8 cellular contexts compared by ENCODE assay signal in the genomic region with DNA sequence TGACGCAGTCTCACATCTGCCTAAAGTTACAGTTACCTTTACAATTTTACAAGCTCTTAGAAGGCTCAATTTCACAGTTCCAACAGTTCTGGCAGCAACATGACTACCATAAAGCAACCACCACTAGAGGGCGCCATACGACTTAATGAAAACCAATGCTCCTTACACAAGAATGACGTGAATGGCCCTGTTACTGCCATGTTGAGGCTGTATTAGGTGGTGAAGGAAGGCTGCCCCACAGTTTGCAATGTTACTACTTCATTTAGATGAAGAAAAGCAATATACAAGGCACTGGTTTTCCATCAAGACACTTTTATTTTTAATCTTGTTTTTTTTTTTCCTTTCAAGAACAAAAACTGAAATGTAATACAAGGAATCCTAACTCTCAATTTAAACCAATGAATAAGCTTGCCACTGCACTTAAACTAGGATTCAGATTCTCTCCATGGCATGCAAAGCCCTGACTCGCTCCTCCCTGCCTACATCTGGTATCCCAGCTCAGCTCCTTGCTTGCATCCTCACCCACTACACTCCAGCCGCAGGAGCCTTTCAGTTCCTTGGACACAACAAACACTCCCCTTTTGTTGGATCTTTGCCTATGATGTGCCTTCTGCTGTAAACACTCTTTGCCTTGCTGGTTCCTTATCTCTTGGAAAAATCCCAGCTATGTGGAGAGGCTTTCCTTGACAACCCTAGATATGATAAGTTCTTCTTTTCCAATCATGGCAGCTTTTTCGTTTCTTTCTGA.
DNase-seq lines count a peak whose midpoint lies in the region; ATAC-seq and TF ChIP-seq lines count a peak whose summit lies in the region.

No MANE protein-coding gene starts in this region.

- 45% methylated on average over 7 of the region's 7 CpGs for WGBS in SK-N-SH (ENCODE audit: low lambda C conversion rate)
- WGBS in prostate gland = 52% methylated on average over 7 of the region's 7 CpGs
- WGBS in aorta, 2 donors = 52 to 55% methylated on average over 7 of the region's 7 CpGs

- no peak for TF ChIP-seq POLR2A in prostate gland (IDR thresholded peaks at IDR 0.05)

- no peaks in the 10 kb centered on the region for H3K79me2 ChIP-seq in SK-N-SH (ENCODE audit: insufficient read depth)

- H3K9me3 Mint-ChIP-seq in HFFc6 = no peaks in the 10 kb centered on the region
- H3K9me3 Mint-ChIP-seq in activated naive CD4-positive, alpha-beta T cell treated with anti-CD3 and anti-CD28 coated beads, Interleukin-2, amount 10 ng/mL, durations not matched to agents 7 days and 5 days = no peaks in the 10 kb centered on the region

- H3F3A ChIP-seq in SK-N-SH (replicated peaks; ENCODE audit: insufficient read depth) = peaks cover 4% of the 10 kb centered on the region

- H3K4me3 ChIP-seq in SK-N-SH (ENCODE audit: low read depth in 2 of 2, low read length in 1 of 2) (no peak overlapping the region), cardiac muscle cell (no peak overlapping the region), prostate gland (no peak overlapping the region), aorta (ENCODE audit: low read length in 2 of 2) (no peak overlapping the region)

- POLR2A ChIA-PET in SK-N-SH (lab: Yijun Ruan, JAX) = no interaction called here

- H3K4me2 ChIP-seq in SK-N-SH = no peak overlapping the region

- H3K4me3 Mint-ChIP-seq in HFFc6 = no peak overlapping the region
- H3K4me3 Mint-ChIP-seq in activated naive CD4-positive, alpha-beta T cell treated with anti-CD3 and anti-CD28 coated beads, Interleukin-2, amount 10 ng/mL, durations not matched to agents 7 days and 5 days = no peak overlapping the region

- H3K4me1 ChIP-seq in SK-N-SH (ENCODE audit: control insufficient read depth in 1 of 2, insufficient read depth in 2 of 2, low read depth in 1 of 2, low read length in 1 of 2) (no peaks in the 10 kb centered on the region; a peak in 3 of 4 replicates), cardiac muscle cell (ENCODE audit: low read depth) (peaks cover 12% of the 10 kb centered on the region), prostate gland (replicated peaks) (no peaks in the 10 kb centered on the region), aorta (ENCODE audit: control insufficient read depth in 1 of 2, insufficient read depth in 2 of 2, low read length in 2 of 2) (no peaks in the 10 kb centered on the region)

- H3K27ac ChIP-seq in SK-N-SH (ENCODE audit: low read depth in 2 of 2, low read length in 1 of 2) = no peak overlapping the region
- peak overlapping the region; percentile 78 for H3K27ac ChIP-seq in cardiac muscle cell
- no peak overlapping the region for H3K27ac ChIP-seq in prostate gland
- H3K27ac ChIP-seq in aorta (ENCODE audit: low read depth in 1 of 2, low read length in 2 of 2) = peak overlapping the region; percentile 53 to 69

- H4K20me1 ChIP-seq in SK-N-SH (ENCODE audit: insufficient read depth) = no peaks in the 10 kb centered on the region

- H3K27me3 Mint-ChIP-seq in HFFc6 (ENCODE audit: insufficient read depth) = peaks cover 2% of the 10 kb centered on the region; the same call in 1 of the 2 replicates
- no peaks in the 10 kb centered on the region for H3K27me3 Mint-ChIP-seq in activated naive CD4-positive, alpha-beta T cell treated with anti-CD3 and anti-CD28 coated beads, Interleukin-2, amount 10 ng/mL, durations not matched to agents 7 days and 5 days

- no peak for TF ChIP-seq EP300 in SK-N-SH (IDR thresholded peaks at IDR 0.05; ENCODE audit: borderline replicate concordance in 1 of 2, low read depth in 1 of 2, low read length in 1 of 2)

- H3K36me3 ChIP-seq in SK-N-SH (replicated peaks in 1 of 2; ENCODE audit: control insufficient read depth in 1 of 2, insufficient read depth in 2 of 2, low read length in 1 of 2) (peaks cover 0 to 3% of the 10 kb centered on the region in 2 experiments), cardiac muscle cell (no peaks in the 10 kb centered on the region), prostate gland (no peaks in the 10 kb centered on the region), aorta (ENCODE audit: control insufficient read depth in 1 of 2, insufficient read depth in 2 of 2, low read length in 1 of 2) (no peaks in the 10 kb centered on the region)

- H2AFZ ChIP-seq in SK-N-SH (ENCODE audit: low read depth) = no peak overlapping the region

- peak; percentile 82 for TF ChIP-seq RAD21 in SK-N-SH (IDR thresholded peaks at IDR 0.05; ENCODE audit: low read length)

- H3K27ac Mint-ChIP-seq in HFFc6 = no peak overlapping the region
- no peak overlapping the region for H3K27ac Mint-ChIP-seq in activated naive CD4-positive, alpha-beta T cell treated with anti-CD3 and anti-CD28 coated beads, Interleukin-2, amount 10 ng/mL, durations not matched to agents 7 days and 5 days

- H3K36me3 Mint-ChIP-seq in HFFc6 (ENCODE audit: low read depth) = peaks cover 22% of the 10 kb centered on the region
- H3K36me3 Mint-ChIP-seq in activated naive CD4-positive, alpha-beta T cell treated with anti-CD3 and anti-CD28 coated beads, Interleukin-2, amount 10 ng/mL, durations not matched to agents 7 days and 5 days = no peaks in the 10 kb centered on the region

- no peaks in the 10 kb centered on the region for H3K9me2 ChIP-seq in SK-N-SH

- ATAC-seq in aorta (ENCODE audit: low FRiP score) = peak; percentile 77

- intact Hi-C loops in prostate gland (cut with DNase I) = no loop called here
- intact Hi-C loops in aorta (cut with DNase I) = no loop called here

- peak; percentile 83 for TF ChIP-seq CTCF in GM12872 (IDR thresholded peaks at IDR 0.05; ENCODE audit: insufficient read depth, low read depth, low read length)
- peak; percentile 96 for TF ChIP-seq CTCF in HFFc6 (IDR thresholded peaks at IDR 0.05)
- peak; percentile 81 for TF ChIP-seq CTCF in SK-N-SH (IDR thresholded peaks at IDR 0.05)
- TF ChIP-seq CTCF in cardiac muscle cell (IDR thresholded peaks at IDR 0.05; ENCODE audit: low read depth, low read length) = peak; percentile 73
- TF ChIP-seq CTCF in prostate gland (IDR thresholded peaks at IDR 0.05) = peak; percentile 51 to 81 (median 63)

- no peaks in the 10 kb centered on the region for H3K9me3 ChIP-seq in SK-N-SH
- no peaks in the 10 kb centered on the region for H3K9me3 ChIP-seq in cardiac muscle cell (ENCODE audit: low read depth)
- no peaks in the 10 kb centered on the region for H3K9me3 ChIP-seq in prostate gland
- no peaks in the 10 kb centered on the region for H3K9me3 ChIP-seq in aorta (ENCODE audit: control insufficient read depth, low read length)

- DNase-seq in HFFc6 (peak; percentile 79), MV-4-11 (lab: John Stamatoyannopoulos, UW) (peak; percentile 82), SK-N-SH (peak; percentile 41), cardiac muscle cell (ENCODE audit: low read depth in 1 of 2, low spot score in 1 of 2) (peak; percentile 96), prostate gland (ENCODE audit: low spot score) (peak; percentile 74), aorta (peak; percentile 74 to 79)
- DNase-seq in activated naive CD4-positive, alpha-beta T cell treated with anti-CD3 and anti-CD28 coated beads, Interleukin-2, amount 10 ng/mL, durations not matched to agents 7 days and 5 days = peak; percentile 85

- peaks cover 30% of the 10 kb centered on the region for H3K4me1 Mint-ChIP-seq in HFFc6 (ENCODE audit: low read depth)
- no peaks in the 10 kb centered on the region for H3K4me1 Mint-ChIP-seq in activated naive CD4-positive, alpha-beta T cell treated with anti-CD3 and anti-CD28 coated beads, Interleukin-2, amount 10 ng/mL, durations not matched to agents 7 days and 5 days

- no peak overlapping the region for H3K9ac ChIP-seq in SK-N-SH

- CTCF ChIA-PET in SK-N-SH (lab: Yijun Ruan, JAX) = interaction anchor here (0.6 to 2.9 kb wide), 44 partner anchors 9 to 649 kb away, joined by 3 to 35 read pairs (median 4); a partner anchor contains a TSS
- CTCF ChIA-PET in activated naive CD4-positive, alpha-beta T cell treated with anti-CD3 and anti-CD28 coated beads, Interleukin-2, amount 10 ng/mL, durations not matched to agents 7 days and 5 days (lab: Charles Lee) = interaction anchor here (0.6 to 2.2 kb wide), 13 partner anchors 9 to 643 kb away, joined by 3 to 13 read pairs (median 3); no protein-coding TSS in a partner anchor

- no peaks in the 10 kb centered on the region for H3K27me3 ChIP-seq in SK-N-SH (ENCODE audit: insufficient read depth)
- no peaks in the 10 kb centered on the region for H3K27me3 ChIP-seq in cardiac muscle cell
- no peaks in the 10 kb centered on the region for H3K27me3 ChIP-seq in prostate gland (replicated peaks; ENCODE audit: insufficient read depth)
- H3K27me3 ChIP-seq in aorta (ENCODE audit: control insufficient read depth in 1 of 2, insufficient read depth in 2 of 2, low read length in 1 of 2) = no peaks in the 10 kb centered on the region

TF ChIP-seq in SK-N-SH, 30 proteins besides CTCF, POLR2A, EP300 and RAD21:
- TF ChIP-seq SMC3 (IDR thresholded peaks at IDR 0.05; ENCODE audit: low read depth, low read length) (peak; percentile 68), NRF1 (IDR thresholded peaks at IDR 0.05; ENCODE audit: low read depth, low read length) (no peak), CHD2 (IDR thresholded peaks at IDR 0.05; ENCODE audit: low read length, partially characterized antibody) (no peak)
TF ChIP-seq in SK-N-SH: peak in this region for 1.

Comparison
In these comparisons a context has a peak if more than half of its experiments do, and no peak if none do; other contexts are left out.
1. DNase-seq: peak in every context shown above with its lines; median percentile 96 in cardiac muscle cell; 85 in activated naive CD4-positive, alpha-beta T cell treated with anti-CD3 and anti-CD28 coated beads, Interleukin-2, amount 10 ng/mL, durations not matched to agents 7 days and 5 days; 82 in MV-4-11; 79 in HFFc6; 76 in aorta; 74 in prostate gland; 41 in SK-N-SH.
2. H3K27ac ChIP-seq: peak in cardiac muscle cell (single experiment) and aorta (2 of 2); none in SK-N-SH (0 of 2) and prostate gland (0 of 2).
3. Peak in every context shown above with its lines, with median percentiles within 50 percentile points of each other: CTCF ChIP-seq.